ENCODE assay signal across 12 cellular contexts in the genomic region with DNA sequence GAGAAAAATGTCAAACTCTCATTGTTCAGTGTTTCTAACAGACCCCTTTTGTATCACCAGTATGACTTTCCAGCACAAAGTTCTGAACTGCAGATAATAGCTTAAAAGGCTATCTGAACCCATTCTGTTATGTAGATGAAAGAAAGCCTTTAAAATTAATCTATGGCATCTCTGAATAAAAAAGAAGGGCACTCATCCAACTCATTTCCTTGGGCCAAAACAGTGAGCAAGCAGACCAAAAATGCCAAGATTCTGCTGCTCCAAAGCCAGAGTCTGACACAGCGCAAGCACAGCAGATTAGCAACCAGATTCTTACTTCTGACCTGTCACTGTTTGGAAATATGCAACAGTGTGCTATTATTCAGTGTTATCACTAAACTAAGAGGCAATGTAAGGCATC. TPM values are rescaled to one million over a fixed set of nuclear protein-coding genes. Genes with fewer than 3 reads are reported as not detected.
DNase-seq lines count a peak whose midpoint lies in the region; ATAC-seq and TF ChIP-seq lines count a peak whose summit lies in the region.
"Had no signal": no experiment of that assay in that cellular context is flagged by ENCODE, and none has a peak within 500 bp of the region (broad histone marks: within the 10 kb centered on the region; RNA-seq: fewer than 3 reads in every experiment).

No MANE protein-coding gene starts in this region.

- in situ Hi-C loops in HAP-1 (cut with MboI; ENCODE audit: low sequenced_read_pairs), result no loop called here

- no peaks in the 10 kb centered on the region for H3K27me3 ChIP-seq in HAP-1 (ENCODE audit: low read depth)
- H3K27me3 ChIP-seq: ascending aorta, gastrocnemius medialis had no signal

- DNase-seq in HAP-1 (ENCODE audit: low spot score in 2 of 2) (peak; percentile 58 to 86), fibroblast of the conjunctiva (ENCODE audit: low read depth) (peak; percentile 45), renal cortical epithelial cell (ENCODE audit: low read depth) (peak; percentile 48), DMS114 treated with DMSO at 0.1 percent for 48 hours (lab: John Stamatoyannopoulos, UW; ENCODE audit: unreplicated experiment) (no peak), iPS-NIHi11 (ENCODE audit: low spot score) (no peak)
- DNase-seq: gastrocnemius medialis, NCI-H1092, NCI-H526 had no signal

- peak overlapping the region; percentile 12; the same call in 1 of the 2 replicates for H3K27ac ChIP-seq in VCaP
- H3K27ac ChIP-seq: ascending aorta had no signal

- ATAC-seq in HG02759 (IDR thresholded peaks at IDR 0.05; ENCODE audit: unreplicated experiment), result no peak
- ATAC-seq in GM19455 (IDR thresholded peaks at IDR 0.05; ENCODE audit: unreplicated experiment), result no peak

- peaks cover 21% of the 10 kb centered on the region for H3K4me1 ChIP-seq in HAP-1
- H3K4me1 ChIP-seq: ascending aorta had no signal

- H3K36me3 ChIP-seq in HAP-1 (replicated peaks), result no peaks in the 10 kb centered on the region
- H3K36me3 ChIP-seq: ascending aorta, gastrocnemius medialis had no signal

- no peak for TF ChIP-seq CTCF in VCaP (conservative IDR thresholded peaks at IDR 0.05)

- no peak overlapping the region for H3K4me3 ChIP-seq in HAP-1
- H3K4me3 ChIP-seq: ascending aorta, gastrocnemius medialis had no signal

- no peaks in the 10 kb centered on the region for H3K9me3 ChIP-seq in HAP-1
- H3K9me3 ChIP-seq: ascending aorta, gastrocnemius medialis had no signal

RNA-seq across cellular contexts. Expression of gene ITGA6, which starts 22.6 kb away (rescaled TPM):
- total RNA-seq in renal cortical epithelial cell, result 16.6 and 84.9 TPM in 2 replicates

Comparison
In these comparisons a context has a peak if more than half of its experiments do, and no peak if none do; other contexts are left out.
1. DNase-seq: peak in HAP-1 (2 of 2), fibroblast of the conjunctiva (single experiment) and renal cortical epithelial cell (single experiment); none in DMS114 treated with DMSO at 0.1 percent for 48 hours (single experiment) and iPS-NIHi11 (single experiment).